Comparison of ENCODE assay signal across 22 cellular contexts in the genomic region with DNA sequence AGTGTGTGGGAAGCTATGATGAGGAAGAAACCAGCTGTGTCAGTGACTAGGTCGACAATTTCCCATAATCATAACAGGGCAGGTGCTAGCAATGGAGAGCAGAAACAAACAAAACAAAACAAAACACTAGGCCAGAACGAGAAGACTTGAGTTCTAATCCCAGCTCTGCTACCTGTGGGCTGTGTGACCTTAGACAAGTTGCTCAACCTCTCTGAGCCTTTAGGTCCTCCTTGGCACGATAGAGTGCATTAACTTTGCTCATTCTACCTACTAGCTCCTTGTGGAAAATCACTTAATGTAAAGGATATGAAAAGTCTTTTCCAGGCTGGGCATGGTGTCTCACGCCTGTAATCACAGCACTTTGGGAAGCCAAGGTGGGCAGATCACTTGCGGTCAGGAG. TPM values are rescaled to one million over a fixed set of nuclear protein-coding genes. Genes with fewer than 3 reads are reported as not detected.
"Had no signal": no experiment of that assay in that cellular context is flagged by ENCODE, and none has a peak within 500 bp of the region (broad histone marks: within the 10 kb centered on the region; RNA-seq: fewer than 3 reads in every experiment).

No MANE protein-coding gene starts in this region.

- H3K9me2 ChIP-seq: SK-N-SH had no signal

- H3K27ac ChIP-seq: HL-60, KMS-11, RWPE1 had no signal

- ATAC-seq: Panc1, PC-3 had no signal

- H3K9me3 ChIP-seq: SK-N-SH had no signal

- H3K4me2 ChIP-seq: KMS-11, SK-N-SH had no signal

- H3K9ac ChIP-seq: KMS-11, SK-N-SH had no signal

- DNase-seq: Kasumi-1, MM.1S, NCI-H1092 treated with DMSO at 0.1 percent for 48 hours, NCI-H1436, NCI-H187, NCI-H2029, NCI-H2081 treated with DMSO at 0.1 percent for 48 hours, NCI-H2171, NCI-H446, NCI-H510A, NCI-H524 treated with DMSO at 0.1 percent for 48 hours, NCI-H69, NCI-H774, PC-3, SHP77, SK-N-SH, SW 1271 had no signal

RNA-seq across cellular contexts. Expression of a gene that starts 27.9 kb away (rescaled TPM):
- total RNA-seq: SK-MEL-5 had no signal
